Comparison of ENCODE assay signal across 8 cellular contexts in genomic region chrX:81121513-81122363, GRCh38.
DNase-seq lines count a peak whose midpoint lies in the region; ATAC-seq, FAIRE-seq and TF ChIP-seq lines count a peak whose summit lies in the region.

No MANE protein-coding gene starts in this region.

- H3K4me1 Mint-ChIP-seq in activated CD4-positive, alpha-beta T cell treated with anti-CD3 and anti-CD28 coated beads, Interleukin-2, amount 10 ng/mL, durations not matched to agents 7 days and 5 days = peaks cover 13% of the 10 kb centered on the region

- H3K27me3 Mint-ChIP-seq in activated CD4-positive, alpha-beta T cell treated with anti-CD3 and anti-CD28 coated beads, Interleukin-2, amount 10 ng/mL, durations not matched to agents 7 days and 5 days = peaks cover 10% of the 10 kb centered on the region

- TF ChIP-seq RAD21 in A549 (conservative IDR thresholded peaks at IDR 0.05 in 1 of 2, IDR thresholded peaks at IDR 0.05 in 1 of 2) = no peak

- H3K36me3 Mint-ChIP-seq in activated CD4-positive, alpha-beta T cell treated with anti-CD3 and anti-CD28 coated beads, Interleukin-2, amount 10 ng/mL, durations not matched to agents 7 days and 5 days (ENCODE audit: low read depth) = no peaks in the 10 kb centered on the region

- no peaks in the 10 kb centered on the region for H3K9me3 Mint-ChIP-seq in activated CD4-positive, alpha-beta T cell treated with anti-CD3 and anti-CD28 coated beads, Interleukin-2, amount 10 ng/mL, durations not matched to agents 7 days and 5 days

- H3K4me3 Mint-ChIP-seq in activated CD4-positive, alpha-beta T cell treated with anti-CD3 and anti-CD28 coated beads, Interleukin-2, amount 10 ng/mL, durations not matched to agents 7 days and 5 days = peak overlapping the region; percentile 88

- POLR2A ChIA-PET in A549 (lab: Yijun Ruan, JAX) = interaction anchor here (0.6 kb wide), 1 partner anchor 80 kb away, joined by 3 read pairs; the partner anchor contains the start of gene SH3BGRL
- POLR2A ChIA-PET in activated CD4-positive, alpha-beta T cell treated with anti-CD3 and anti-CD28 coated beads, Interleukin-2, amount 10 ng/mL, durations not matched to agents 7 days and 5 days (lab: Charles Lee) = no interaction called here

- peak; percentile 86 for FAIRE-seq in A549 (lab: Jason Lieb, UNC)

- TF ChIP-seq CTCF in A549 (IDR thresholded peaks at IDR 0.05) = no peak

- peak overlapping the region; percentile 99 for H3K4me2 ChIP-seq in A549

- WGBS in A549 (ENCODE audit: missing lambda C conversion rate) = 2% methylated on average over 34 of the region's 34 CpGs

- ATAC-seq in A549 = peak; percentile 98 to 99
- ATAC-seq in GM18867 (IDR thresholded peaks at IDR 0.05; ENCODE audit: unreplicated experiment) = peak; percentile 97
- ATAC-seq in HG03095 (IDR thresholded peaks at IDR 0.05; ENCODE audit: unreplicated experiment) = peak; percentile 94
- ATAC-seq in left lobe of liver = peak; percentile 97

- 0 out of 3 replicates have a peak, but pooled peaks cover 3% of the 10 kb centered on the region for H3K4me1 ChIP-seq in A549

- H3K27ac ChIP-seq in A549 = 0 out of 6 replicates have a peak overlapping the region, but pooled peaks of 1 of the 2 experiments have one; percentile 32

- TF ChIP-seq POLR2A in A549 (IDR thresholded peaks at IDR 0.05; ENCODE audit: low read length) = no peak

- H3K27ac Mint-ChIP-seq in activated CD4-positive, alpha-beta T cell treated with anti-CD3 and anti-CD28 coated beads, Interleukin-2, amount 10 ng/mL, durations not matched to agents 7 days and 5 days = peak overlapping the region; percentile 84

- peak overlapping the region; percentile 57 for H3K4me3 ChIP-seq in A549

- TF ChIP-seq EP300 in A549 (IDR thresholded peaks at IDR 0.05) = no peak

- H3K9me3 ChIP-seq in A549 = no peaks in the 10 kb centered on the region

- DNase-seq in A549 (ENCODE audit: low read depth in 1 of 2, low spot score in 1 of 2) = peak; percentile 71 to 92
- DNase-seq in NCI-H526 (lab: John Stamatoyannopoulos, UW) = peak; percentile 34 to 74
- peak; percentile 85 for DNase-seq in activated CD4-positive, alpha-beta T cell treated with anti-CD3 and anti-CD28 coated beads, Interleukin-2, amount 10 ng/mL, durations not matched to agents 7 days and 5 days
- DNase-seq in dermis blood vessel endothelial cell = peak; percentile 92
- DNase-seq in left lobe of liver (ENCODE audit: low spot score) = peak; percentile 93
- DNase-seq in stimulated activated CD4-positive, alpha-beta T cell treated with anti-CD3 and anti-CD28 coated beads, Interleukin-1b, Interleukin-23, amount 100 ng/mL, for 48 hours = peak; percentile 88

- CTCF ChIA-PET in A549 (lab: Yijun Ruan, JAX) = interaction anchor here (0.7 to 0.8 kb wide), 2 partner anchors 446 to 927 kb away, joined by 3 to 5 read pairs; no protein-coding TSS in a partner anchor
- CTCF ChIA-PET in activated CD4-positive, alpha-beta T cell treated with anti-CD3 and anti-CD28 coated beads, Interleukin-2, amount 10 ng/mL, durations not matched to agents 7 days and 5 days (lab: Charles Lee) = interaction anchor here (0.6 kb wide), 1 partner anchor 440 kb away, joined by 5 read pairs; no protein-coding TSS in a partner anchor

TF ChIP-seq in A549, 52 proteins besides CTCF, POLR2A, EP300 and RAD21:
- TF ChIP-seq PBX3 (IDR thresholded peaks at IDR 0.05) (peak; percentile 97), ZC3H11A (IDR thresholded peaks at IDR 0.05) (no peak), MAFK (IDR thresholded peaks at IDR 0.05; ENCODE audit: partially characterized antibody) (peak; percentile 83), E2F6 (IDR thresholded peaks at IDR 0.05; ENCODE audit: borderline replicate concordance, low read depth) (0 out of 2 replicates have a peak, but pooled peaks have one; percentile 40), FOSL2 (IDR thresholded peaks at IDR 0.05) (no peak), FOSL2 (CRISPR knock-in tag; IDR thresholded peaks at IDR 0.05) (no peak), RNF2 (IDR thresholded peaks at IDR 0.05; ENCODE audit: borderline replicate concordance, low read depth) (0 out of 2 replicates have a peak, but pooled peaks have one; percentile 4)
